In genomic region chr19:33304760-33305647, GRCh38 we compare ENCODE assay signal across 13 cellular contexts. TPM values are rescaled to one million over a fixed set of nuclear protein-coding genes. Genes with fewer than 3 reads are reported as not detected.
DNase-seq lines count a peak whose midpoint lies in the region; ATAC-seq and TF ChIP-seq lines count a peak whose summit lies in the region.
"Had no signal": no experiment of that assay in that cellular context is flagged by ENCODE, and none has a peak within 500 bp of the region (broad histone marks: within the 10 kb centered on the region; RNA-seq: fewer than 3 reads in every experiment).

No MANE protein-coding gene starts in this region.

- H3K27me3 ChIP-seq in BLaER1 treated with 17β-estradiol and CSF1 and Interleukin-3, amounts not matched to agents 10 nM and 100 nM = peaks cover 14 to 48% (median 43%) of the 10 kb centered on the region in 11 experiments
- H3K27me3 ChIP-seq in colonic mucosa = no peaks in the 10 kb centered on the region
- no peaks in the 10 kb centered on the region for H3K27me3 ChIP-seq in muscle layer of duodenum (ENCODE audit: low read depth, low read length)

- DNase-seq in HUDEP-2 (lab: John Stamatoyannopoulos, UW; ENCODE audit: unreplicated experiment in 76 of 76) = peak in 62 of 76 experiments; percentile 18 to 79 (median 44)
- DNase-seq in colonic mucosa = peak; percentile 91
- DNase-seq in NCI-H446 treated with DMSO at 0.1 percent for 48 hours (lab: John Stamatoyannopoulos, UW) = no peak
- DNase-seq in Right ventricle myocardium inferior (ENCODE audit: missing footprints) = no peak
- DNase-seq: activated naive CD4-positive, alpha-beta T cell treated with anti-CD3 and anti-CD28 coated beads, Interleukin-2, amount 10 ng/mL, durations not matched to agents 7 days and 5 days; cortex of kidney; stimulated activated CD4-positive, alpha-beta T cell treated with anti-CD3 and anti-CD28 coated beads, Interleukin-1b, Interleukin-23, amount 100 ng/mL, for 48 hours; substantia nigra had no signal

- peak overlapping the region; percentile 90 to 100 (median 98); a peak in 10 of 22 replicates for H3K4me2 ChIP-seq in BLaER1 treated with 17β-estradiol and CSF1 and Interleukin-3, amounts not matched to agents 10 nM and 100 nM

- H3K9ac ChIP-seq in BLaER1 treated with 17β-estradiol and CSF1 and Interleukin-3, amounts not matched to agents 10 nM and 100 nM = no peak overlapping the region
- H3K9ac ChIP-seq in colonic mucosa (ENCODE audit: low read depth in 2 of 2, low read length in 2 of 2) = peak overlapping the region in 1 of 2 donors; percentile 95

- ATAC-seq in HG03342 (IDR thresholded peaks at IDR 0.05; ENCODE audit: unreplicated experiment) (no peak), GM19324 (IDR thresholded peaks at IDR 0.05; ENCODE audit: low FRiP score, unreplicated experiment) (no peak), Right ventricle myocardium inferior (no peak)
- ATAC-seq: natural killer cell treated with Interleukin-12 subunit alpha and Interleukin-12 subunit beta and Interleukin-15 and Interleukin-18, amount 100 ng/mL, for 72 hours had no signal

- intact Hi-C loops in colonic mucosa (cut with DNase I) (loop anchor here (5.0 to 10.0 kb wide), 2 partner anchors 67 to 100 kb away; partner anchors contain the start of gene CEBPG), Right ventricle myocardium inferior (cut with DNase I) (loop anchor here (5.0 to 10.0 kb wide), 3 partner anchors 60 to 102 kb away; no protein-coding TSS in a partner anchor)

- H3K4me3 ChIP-seq in BLaER1 treated with 17β-estradiol and CSF1 and Interleukin-3, amounts not matched to agents 10 nM and 100 nM = no peak overlapping the region
- H3K4me3 ChIP-seq in colonic mucosa = no peak overlapping the region
- peak overlapping the region in 1 of 2 donors; percentile 90 for H3K4me3 ChIP-seq in muscle layer of duodenum (ENCODE audit: low read depth in 1 of 2, low read length in 2 of 2)

- H3K27ac ChIP-seq in BLaER1 treated with 17β-estradiol and CSF1 and Interleukin-3, amounts not matched to agents 10 nM and 100 nM = no peak overlapping the region
- H3K27ac ChIP-seq in colonic mucosa (peak overlapping the region; percentile 91), muscle layer of duodenum (ENCODE audit: low read length) (peak overlapping the region; percentile 51)

- no peak for TF ChIP-seq CTCF in colonic mucosa (IDR thresholded peaks at IDR 0.05)

- peaks cover 0 to 18% (median 6%) of the 10 kb centered on the region in 11 experiments; a peak in 11 of 22 replicates for H3K9me3 ChIP-seq in BLaER1 treated with 17β-estradiol and CSF1 and Interleukin-3, amounts not matched to agents 10 nM and 100 nM (replicated peaks in 1 of 11)
- H3K9me3 ChIP-seq in colonic mucosa = no peaks in the 10 kb centered on the region
- H3K9me3 ChIP-seq in muscle layer of duodenum (ENCODE audit: control insufficient read depth in 1 of 2, low read length in 2 of 2) = no peaks in the 10 kb centered on the region

- peaks cover 16 to 22% (median 20%) of the 10 kb centered on the region in 11 experiments; a peak in 20 of 22 replicates for H4K20me1 ChIP-seq in BLaER1 treated with 17β-estradiol and CSF1 and Interleukin-3, amounts not matched to agents 10 nM and 100 nM

- H3K36me3 ChIP-seq in BLaER1 treated with 17β-estradiol and CSF1 and Interleukin-3, amounts not matched to agents 10 nM and 100 nM = peaks cover 0 to 8% (median 0%) of the 10 kb centered on the region in 11 experiments; a peak in 1 of 22 replicates
- H3K36me3 ChIP-seq in colonic mucosa (no peaks in the 10 kb centered on the region), muscle layer of duodenum (ENCODE audit: control insufficient read depth in 1 of 2, insufficient read depth in 2 of 2, low read length in 2 of 2) (no peaks in the 10 kb centered on the region)

- peaks cover 25 to 38% (median 35%) of the 10 kb centered on the region in 10 experiments for H3K4me1 ChIP-seq in BLaER1 treated with 17β-estradiol and CSF1 and Interleukin-3, amounts not matched to agents 10 nM and 100 nM
- no peaks in the 10 kb centered on the region for H3K4me1 ChIP-seq in colonic mucosa
- peaks cover 0 to 29% of the 10 kb centered on the region in 2 donors for H3K4me1 ChIP-seq in muscle layer of duodenum (ENCODE audit: control insufficient read depth in 1 of 2, insufficient read depth in 2 of 2, low read length in 2 of 2)

RNA-seq across cellular contexts. Expression of gene CEBPA, which starts 2.7 kb away (rescaled TPM):
- total RNA-seq in colonic mucosa (10 to 100 TPM; 67.1 to 76.4 TPM), Right ventricle myocardium inferior (4.9 TPM)

Comparison
In these comparisons a context has a peak if more than half of its experiments do, and no peak if none do; other contexts are left out.
1. H3K27ac ChIP-seq: peak in colonic mucosa (single experiment) and muscle layer of duodenum (single experiment); none in BLaER1 treated with 17β-estradiol and CSF1 and Interleukin-3, amounts not matched to agents 10 nM and 100 nM (0 of 11).
2. DNase-seq: peak in HUDEP-2 (62 of 76) and colonic mucosa (single experiment); none in NCI-H446 treated with DMSO at 0.1 percent for 48 hours (single experiment) and Right ventricle myocardium inferior (single experiment).
3. RNA of gene CEBPA, which starts 2.7 kb away (total RNA-seq): 67.1 to 76.4 TPM in colonic mucosa; 4.9 TPM in Right ventricle myocardium inferior (single experiment); every median in the first group is over 10 times any median in the second.